Comparison of ENCODE assay signal across 8 cellular contexts in genomic region chr9:98998441-98999151, GRCh38. TPM values are rescaled to one million over a fixed set of nuclear protein-coding genes. Genes with fewer than 3 reads are reported as not detected.
DNase-seq lines count a peak whose midpoint lies in the region; ATAC-seq lines count a peak whose summit lies in the region.

No MANE protein-coding gene starts in this region.

- ATAC-seq in GM21447 (IDR thresholded peaks at IDR 0.05; ENCODE audit: unreplicated experiment), result peak; percentile 50
- peak; percentile 78 for ATAC-seq in esophagus mucosa
- peak; percentile 64 for ATAC-seq in stimulated activated memory B cell treated with anti-CD40 and anti-IgM and Interleukin-4, amounts not matched to agents 10 μg/mL and 1 μg/mL and 100 μg/mL, for 72 hours
- ATAC-seq in HG02840 (IDR thresholded peaks at IDR 0.05; ENCODE audit: low FRiP score, unreplicated experiment), result no peak

- H3K9ac ChIP-seq in muscle layer of colon (ENCODE audit: low read length), result peak overlapping the region; percentile 37

- H3K36me3 ChIP-seq in CD4-positive, alpha-beta memory T cell (ENCODE audit: insufficient read depth, low read length), result no peaks in the 10 kb centered on the region
- H3K36me3 ChIP-seq in muscle layer of colon (ENCODE audit: insufficient read depth, low read length), result peaks cover 37% of the 10 kb centered on the region

- H3K27ac Mint-ChIP-seq in CD4-positive, alpha-beta memory T cell, result no peak overlapping the region
- H3K27ac Mint-ChIP-seq in stimulated activated memory B cell treated with anti-CD40 and anti-IgM and Interleukin-4, amounts not matched to agents 10 μg/mL and 1 μg/mL and 100 μg/mL, for 72 hours, result no peak overlapping the region

- no peaks in the 10 kb centered on the region for H3K27me3 ChIP-seq in CD4-positive, alpha-beta memory T cell (ENCODE audit: insufficient read depth, low read length)
- no peaks in the 10 kb centered on the region for H3K27me3 ChIP-seq in muscle layer of colon (ENCODE audit: control insufficient read depth in 1 of 2, insufficient read depth in 2 of 2, low read length in 2 of 2)

- no peak overlapping the region for H3K27ac ChIP-seq in CD4-positive, alpha-beta memory T cell (ENCODE audit: low read depth, low read length)
- H3K27ac ChIP-seq in muscle layer of colon (ENCODE audit: low read depth, low read length), result peak overlapping the region; percentile 77

- CTCF ChIA-PET in CD4-positive, alpha-beta memory T cell (lab: Charles Lee; ENCODE audit: partially characterized antibody), result interaction anchor here (0.9 to 15.9 kb wide), 27 partner anchors 9 to 192 kb away, joined by 3 to 480 read pairs (median 4); partner anchors contain the start of genes GALNT12 and TGFBR1

- peaks cover 0 to 2% (median 0%) of the 10 kb centered on the region in 8 donors for H3K9me3 Mint-ChIP-seq in CD4-positive, alpha-beta memory T cell
- H3K9me3 Mint-ChIP-seq in stimulated activated memory B cell treated with anti-CD40 and anti-IgM and Interleukin-4, amounts not matched to agents 10 μg/mL and 1 μg/mL and 100 μg/mL, for 72 hours, result no peaks in the 10 kb centered on the region

- DNase-seq in CD4-positive, alpha-beta memory T cell, result peak; percentile 32 to 52 (median 40)
- peak; percentile 57 for DNase-seq in NCI-H460 (ENCODE audit: extremely low read depth, low read depth)
- DNase-seq in activated CD8-positive, alpha-beta memory T cell treated with anti-CD3 and anti-CD28 coated beads, Interleukin-2, amount 50 U/mL, for 48 hours, result peak; percentile 89

- H3K4me1 Mint-ChIP-seq in CD4-positive, alpha-beta memory T cell, result peaks cover 15 to 25% (median 16%) of the 10 kb centered on the region in 4 donors
- H3K4me1 Mint-ChIP-seq in stimulated activated memory B cell treated with anti-CD40 and anti-IgM and Interleukin-4, amounts not matched to agents 10 μg/mL and 1 μg/mL and 100 μg/mL, for 72 hours, result peaks cover 40% of the 10 kb centered on the region

- intact Hi-C loops in CD4-positive, alpha-beta memory T cell (cut with micrococcal nuclease), result loop anchor here (2.0 kb wide), 1 partner anchor 192 kb away; the partner anchor contains the start of gene GALNT12

- H3K4me3 Mint-ChIP-seq in CD4-positive, alpha-beta memory T cell, result no peak overlapping the region
- no peak overlapping the region for H3K4me3 Mint-ChIP-seq in stimulated activated memory B cell treated with anti-CD40 and anti-IgM and Interleukin-4, amounts not matched to agents 10 μg/mL and 1 μg/mL and 100 μg/mL, for 72 hours

- no peaks in the 10 kb centered on the region for H3K9me3 ChIP-seq in CD4-positive, alpha-beta memory T cell (ENCODE audit: control insufficient read depth in 1 of 2, low read length in 2 of 2)
- no peaks in the 10 kb centered on the region for H3K9me3 ChIP-seq in muscle layer of colon (ENCODE audit: low read length)

- no peak overlapping the region for H3K4me3 ChIP-seq in CD4-positive, alpha-beta memory T cell (ENCODE audit: low read length in 2 of 2)
- H3K4me3 ChIP-seq in muscle layer of colon (ENCODE audit: low read depth in 1 of 2, low read length in 2 of 2), result peak overlapping the region in 1 of 2 donors; percentile 22

- POLR2A ChIA-PET in CD4-positive, alpha-beta memory T cell (lab: Charles Lee; ENCODE audit: partially characterized antibody), result interaction anchor here (0.7 to 1.4 kb wide), 3 partner anchors 54 to 143 kb away, joined by 3 to 4 read pairs (median 3); no protein-coding TSS in a partner anchor

- H3K27me3 Mint-ChIP-seq in CD4-positive, alpha-beta memory T cell, result peaks cover 0 to 5% of the 10 kb centered on the region in 2 donors
- peaks cover 11% of the 10 kb centered on the region for H3K27me3 Mint-ChIP-seq in stimulated activated memory B cell treated with anti-CD40 and anti-IgM and Interleukin-4, amounts not matched to agents 10 μg/mL and 1 μg/mL and 100 μg/mL, for 72 hours

- peaks cover 16% of the 10 kb centered on the region for H3K4me1 ChIP-seq in CD4-positive, alpha-beta memory T cell (ENCODE audit: insufficient read depth, low read length)
- peaks cover 51% of the 10 kb centered on the region for H3K4me1 ChIP-seq in muscle layer of colon (ENCODE audit: insufficient read depth, low read length)

- no peaks in the 10 kb centered on the region for H3K36me3 Mint-ChIP-seq in CD4-positive, alpha-beta memory T cell
- H3K36me3 Mint-ChIP-seq in stimulated activated memory B cell treated with anti-CD40 and anti-IgM and Interleukin-4, amounts not matched to agents 10 μg/mL and 1 μg/mL and 100 μg/mL, for 72 hours, result no peaks in the 10 kb centered on the region

RNA-seq across cellular contexts. Expression of gene COL15A1, which starts 54.9 kb away (rescaled TPM):
- not detected for total RNA-seq in CD4-positive, alpha-beta memory T cell
- polyA plus RNA-seq in CD4-positive, alpha-beta memory T cell, result not detected
- 0.89 and 1.0 TPM in 2 replicates for total RNA-seq in NCI-H460 (2014; rRNA removed; shearing (Covaris generic))
- polyA plus RNA-seq in NCI-H460 (2014; cell fraction: nucleus; rRNA removed), result 0.12 and 0.65 TPM in 2 replicates
- 7.5 TPM for total RNA-seq in esophagus mucosa
